ENCODE assay signal across 20 cellular contexts in genomic region chr14:74333909-74334308, GRCh38. TPM values are rescaled to one million over a fixed set of nuclear protein-coding genes. Genes with fewer than 3 reads are reported as not detected.
DNase-seq lines count a peak whose midpoint lies in the region; ATAC-seq and TF ChIP-seq lines count a peak whose summit lies in the region.
"Had no signal": no experiment of that assay in that cellular context is flagged by ENCODE, and none has a peak within 500 bp of the region (broad histone marks: within the 10 kb centered on the region; RNA-seq: fewer than 3 reads in every experiment).

No MANE protein-coding gene starts in this region.

- H4K8ac ChIP-seq in H9 (replicated peaks; ENCODE audit: insufficient read length, low read depth, low read length), result no peak overlapping the region

- no peak overlapping the region for H3K27ac ChIP-seq in H9 (ENCODE audit: insufficient read length, low read depth, low read length)
- H3K27ac ChIP-seq: psoas muscle, suprapubic skin had no signal

- WGBS in H9 (ENCODE audit: extremely low coverage, insufficient read length, low lambda C conversion rate), result no CpG with 5 or more reads among the region's 4 CpGs

- no peaks in the 10 kb centered on the region for H3K4me1 ChIP-seq in H9 (ENCODE audit: insufficient read depth, low read length)
- H3K4me1 ChIP-seq: psoas muscle, suprapubic skin had no signal

- H3K14ac ChIP-seq in H9 (ENCODE audit: insufficient read depth, low read length), result no peak overlapping the region

- H3K9me3 Mint-ChIP-seq in H9, result no peaks in the 10 kb centered on the region
- H3K9me3 Mint-ChIP-seq: activated naive CD4-positive, alpha-beta T cell treated with anti-CD3 and anti-CD28 coated beads for 36 hours; naive thymus-derived CD8-positive, alpha-beta T cell had no signal

- no peaks in the 10 kb centered on the region for H3K79me1 ChIP-seq in H9 (ENCODE audit: insufficient read depth, low read depth, low read length, poor library complexity, severe bottlenecking)

- no peaks in the 10 kb centered on the region for H3K79me2 ChIP-seq in H9 (ENCODE audit: insufficient read depth, low read length)

- peaks cover 1% of the 10 kb centered on the region; the same call in 1 of the 2 replicates for H3K27me3 Mint-ChIP-seq in H9 (ENCODE audit: low read depth)

- H3K4me3 Mint-ChIP-seq in H9, result no peak overlapping the region
- H3K4me3 Mint-ChIP-seq: activated naive CD4-positive, alpha-beta T cell treated with anti-CD3 and anti-CD28 coated beads for 36 hours; naive thymus-derived CD8-positive, alpha-beta T cell had no signal

- H2BK20ac ChIP-seq in H9 (ENCODE audit: low read depth, low read length, poor library complexity, severe bottlenecking), result no peak overlapping the region

- no peak overlapping the region for H3K18ac ChIP-seq in H9 (ENCODE audit: insufficient read length, low read depth, low read length)

- H3T11ph ChIP-seq in H9 (ENCODE audit: low read length), result no peak overlapping the region

- no peak overlapping the region for H2AFZ ChIP-seq in H9 (ENCODE audit: low read length)

- H3K9ac ChIP-seq in H9 (ENCODE audit: extremely low read depth, insufficient read length, low read length), result no peak overlapping the region

- in situ Hi-C loops in ACHN (cut with HindIII; ENCODE audit: low pct_ligation_motif_present, low pct_unique_long_range_greater_than_20kb, low sequenced_read_pairs), result no loop called here
- in situ Hi-C loops in astrocyte of the cerebellum (cut with HindIII; ENCODE audit: low sequenced_read_pairs), result no loop called here

- DNase-seq in ACHN (peak; percentile 40), H9 (no peak), astrocyte of the cerebellum (ENCODE audit: low read depth) (peak; percentile 94), foreskin fibroblast (peak; percentile 51 to 75), SK-N-DZ (ENCODE audit: low spot score) (no peak), SHP77 treated with DMSO at 0.1 percent for 48 hours (lab: John Stamatoyannopoulos, UW) (no peak), erythroblast (lab: John Stamatoyannopoulos, UW) (no peak)
- DNase-seq: activated CD4-positive, CD25-positive, alpha-beta regulatory T cell treated with anti-CD3 and anti-CD28 coated beads, Interleukin-2, amount 50 U/mL, for 72 hours; activated CD8-positive, alpha-beta memory T cell treated with anti-CD3 and anti-CD28 coated beads, Interleukin-2, amount 50 U/mL, for 4 hours; activated naive CD4-positive, alpha-beta T cell treated with anti-CD3 and anti-CD28 coated beads for 36 hours; left ventricle myocardium superior; MV-4-11; naive thymus-derived CD8-positive, alpha-beta T cell; NCI-H82; psoas muscle; RPMI8226; T-helper 2 cell had no signal

- H3K4me2 ChIP-seq in H9 (ENCODE audit: insufficient read depth, insufficient read length, low read length), result no peak overlapping the region

- H2AK5ac ChIP-seq in H9 (ENCODE audit: insufficient read length, low read length), result peak overlapping the region; percentile 50

- H3K4me3 ChIP-seq in astrocyte of the cerebellum (ENCODE audit: low read depth, low read length), result no peak overlapping the region
- H3K4me3 ChIP-seq in foreskin fibroblast (ENCODE audit: low read depth in 1 of 2, low read length in 2 of 2), result no peak overlapping the region
- H3K4me3 ChIP-seq: psoas muscle, suprapubic skin had no signal

- H2BK12ac ChIP-seq in H9 (ENCODE audit: insufficient read length, low read depth, low read length), result no peak overlapping the region

- H3K23ac ChIP-seq in H9 (ENCODE audit: insufficient read length, low read depth, low read length), result no peak overlapping the region

- H3K9me3 ChIP-seq in H9 (ENCODE audit: control insufficient read depth, low read depth, low read length), result no peaks in the 10 kb centered on the region
- H3K9me3 ChIP-seq: psoas muscle, suprapubic skin had no signal

- H4K91ac ChIP-seq in H9 (ENCODE audit: insufficient read length, low read depth, low read length), result no peak overlapping the region

- H2BK120ac ChIP-seq in H9 (ENCODE audit: low read depth, low read length, poor library complexity, severe bottlenecking), result no peak overlapping the region

- no peaks in the 10 kb centered on the region for H4K20me1 ChIP-seq in H9 (ENCODE audit: control insufficient read depth, insufficient read depth, insufficient read length)

- no peak for ATAC-seq in GM21360 (IDR thresholded peaks at IDR 0.05; ENCODE audit: unreplicated experiment)
- ATAC-seq: left ventricle myocardium superior; naive thymus-derived CD8-positive, alpha-beta T cell; psoas muscle had no signal

- H3K4me1 Mint-ChIP-seq in H9, result peaks cover 15 to 23% of the 10 kb centered on the region in 2 experiments
- H3K4me1 Mint-ChIP-seq: naive thymus-derived CD8-positive, alpha-beta T cell had no signal

- H2BK15ac ChIP-seq in H9 (ENCODE audit: low read depth, low read length), result no peak overlapping the region

- no peak for TF ChIP-seq POLR2A in erythroblast (IDR thresholded peaks at IDR 0.05; ENCODE audit: low read length)

- no peak overlapping the region for H3K56ac ChIP-seq in H9 (ENCODE audit: insufficient read length, low read depth, low read length)

- no peak overlapping the region for H3K27ac Mint-ChIP-seq in H9
- H3K27ac Mint-ChIP-seq: activated naive CD4-positive, alpha-beta T cell treated with anti-CD3 and anti-CD28 coated beads for 36 hours; naive thymus-derived CD8-positive, alpha-beta T cell had no signal

- H3K4ac ChIP-seq in H9 (ENCODE audit: low read depth, low read length), result no peak overlapping the region

- no peaks in the 10 kb centered on the region for H3K23me2 ChIP-seq in H9 (ENCODE audit: insufficient read length, low read depth, low read length, poor library complexity, severe bottlenecking)

- H3K27me3 ChIP-seq in H9 (ENCODE audit: insufficient read depth, low read length), result no peaks in the 10 kb centered on the region
- H3K27me3 ChIP-seq: suprapubic skin had no signal

- TF ChIP-seq CTCF in H9 (conservative IDR thresholded peaks at IDR 0.05), result no peak
- TF ChIP-seq CTCF in astrocyte of the cerebellum (IDR thresholded peaks at IDR 0.05; ENCODE audit: low read depth, low read length, missing control alignments), result no peak
- no peak for TF ChIP-seq CTCF in foreskin fibroblast (IDR thresholded peaks at IDR 0.05; ENCODE audit: low read depth, low read length)

- no peak overlapping the region for H4K5ac ChIP-seq in H9 (ENCODE audit: insufficient read length, low read depth, low read length)

- H2BK5ac ChIP-seq in H9 (ENCODE audit: insufficient read length, low read length), result no peak overlapping the region

- no peaks in the 10 kb centered on the region for H3K36me3 Mint-ChIP-seq in H9 (ENCODE audit: insufficient read depth in 1 of 3, low read depth in 3 of 3)
- H3K36me3 Mint-ChIP-seq: naive thymus-derived CD8-positive, alpha-beta T cell had no signal

RNA-seq across cellular contexts. Expression of gene VRTN, which starts 14.4 kb away (rescaled TPM):
- 104 and 105 TPM in 2 replicates for total RNA-seq in H9 (2021)
- not detected in 2 replicates for polyA plus RNA-seq in SK-N-DZ (2014; cell fraction: cytosol; rRNA removed)
- not detected in 2 replicates for polyA plus RNA-seq in SK-N-DZ (2014; cell fraction: nucleus; rRNA removed)
- total RNA-seq: activated naive CD4-positive, alpha-beta T cell treated with anti-CD3 and anti-CD28 coated beads for 36 hours; chondrocyte; left ventricle myocardium superior; naive thymus-derived CD8-positive, alpha-beta T cell; psoas muscle had no signal
- polyA plus RNA-seq: naive thymus-derived CD8-positive, alpha-beta T cell; psoas muscle had no signal

RNA-seq across cellular contexts. Expression of gene ABCD4, which starts 31.2 kb away (rescaled TPM):
- total RNA-seq in H9 (2021), result 79.1 and 80.9 TPM in 2 replicates
- polyA plus RNA-seq in SK-N-DZ (2014; cell fraction: cytosol; rRNA removed), result 30.3 and 35.0 TPM in 2 replicates
- polyA plus RNA-seq in SK-N-DZ (2014; cell fraction: nucleus; rRNA removed), result 192 and 210 TPM in 2 replicates

Comparison
In these comparisons a context has a peak if more than half of its experiments do, and no peak if none do; other contexts are left out.
1. DNase-seq: peak in ACHN (single experiment), astrocyte of the cerebellum (single experiment) and foreskin fibroblast (2 of 2); none in H9 (single experiment), SK-N-DZ (single experiment), SHP77 treated with DMSO at 0.1 percent for 48 hours (single experiment) and erythroblast (0 of 2).